In genomic region chr16:2468142-2468724, GRCh38 we compare ENCODE assay signal across 6 cellular contexts. TPM values are rescaled to one million over a fixed set of nuclear protein-coding genes. Genes with fewer than 3 reads are reported as not detected.
DNase-seq lines count a peak whose midpoint lies in the region; ATAC-seq, FAIRE-seq and TF ChIP-seq lines count a peak whose summit lies in the region.

No MANE protein-coding gene starts in this region.

- H3K27me3 ChIP-seq in astrocyte (ENCODE audit: insufficient read depth, low read length), result no peaks in the 10 kb centered on the region

- no peak for TF ChIP-seq CTCF in astrocyte (IDR thresholded peaks at IDR 0.05; ENCODE audit: insufficient read depth, low read depth, low read length)

- H3K36me3 ChIP-seq in astrocyte (ENCODE audit: insufficient read depth, low read length), result no peaks in the 10 kb centered on the region

- peaks cover 20% of the 10 kb centered on the region for H3K4me1 ChIP-seq in astrocyte (ENCODE audit: insufficient read depth, low read length)

- H3K4me3 Mint-ChIP-seq in activated T-cell treated with anti-CD3 and anti-CD28 coated beads, Interleukin-2, amount 50 U/mL, for 4 hours, result no peak overlapping the region
- H3K4me3 Mint-ChIP-seq in astrocyte (ENCODE audit: unreplicated experiment) (no peak overlapping the region), naive B cell (peak overlapping the region; percentile 44 to 86 (median 77))

- no peak for FAIRE-seq in astrocyte (lab: Jason Lieb, UNC)

- H3K79me2 ChIP-seq in astrocyte (ENCODE audit: insufficient read depth, low read length), result no peaks in the 10 kb centered on the region

- H3K27ac ChIP-seq in astrocyte (ENCODE audit: low read depth, low read length), result no peak overlapping the region

- H3K27ac Mint-ChIP-seq in astrocyte (ENCODE audit: unreplicated experiment), result peak overlapping the region; percentile 47
- H3K27ac Mint-ChIP-seq in naive B cell, result peak overlapping the region in 1 of 6 donors; percentile 41

- peak overlapping the region; percentile 61 for H3K9ac ChIP-seq in astrocyte (ENCODE audit: low read length)

- H3K9me3 Mint-ChIP-seq in activated T-cell treated with anti-CD3 and anti-CD28 coated beads, Interleukin-2, amount 50 U/mL, for 4 hours, result no peaks in the 10 kb centered on the region
- no peaks in the 10 kb centered on the region for H3K9me3 Mint-ChIP-seq in astrocyte (ENCODE audit: unreplicated experiment)
- H3K9me3 Mint-ChIP-seq in naive B cell, result no peaks in the 10 kb centered on the region

- peaks cover 16% of the 10 kb centered on the region for H4K20me1 ChIP-seq in astrocyte (ENCODE audit: insufficient read depth, low read length)

- peak overlapping the region; percentile 54 for H3K4me3 ChIP-seq in astrocyte (ENCODE audit: insufficient read depth, low read depth, low read length)

- H3K36me3 Mint-ChIP-seq in activated T-cell treated with anti-CD3 and anti-CD28 coated beads, Interleukin-2, amount 50 U/mL, for 4 hours (ENCODE audit: insufficient read depth), result no peaks in the 10 kb centered on the region
- H3K36me3 Mint-ChIP-seq in astrocyte (ENCODE audit: low read depth, unreplicated experiment), result no peaks in the 10 kb centered on the region
- H3K36me3 Mint-ChIP-seq in naive B cell, result no peaks in the 10 kb centered on the region

- peaks cover 34% of the 10 kb centered on the region for H3K27me3 Mint-ChIP-seq in activated T-cell treated with anti-CD3 and anti-CD28 coated beads, Interleukin-2, amount 50 U/mL, for 4 hours (ENCODE audit: low read depth)
- H3K27me3 Mint-ChIP-seq in astrocyte (ENCODE audit: low read depth, unreplicated experiment) (peaks cover 12% of the 10 kb centered on the region), naive B cell (peaks cover 6 to 27% (median 25%) of the 10 kb centered on the region in 3 donors)

- ATAC-seq in activated T-cell treated with anti-CD3 and anti-CD28 coated beads, Interleukin-2, amount 50 U/mL, for 4 hours, result peak; percentile 38 to 44
- peak; percentile 50 to 57 for ATAC-seq in naive B cell (ENCODE audit: low read depth in 2 of 2)
- ATAC-seq in GM21515 (IDR thresholded peaks at IDR 0.05; ENCODE audit: unreplicated experiment), result no peak

- peaks cover 7% of the 10 kb centered on the region for H3K4me1 Mint-ChIP-seq in activated T-cell treated with anti-CD3 and anti-CD28 coated beads, Interleukin-2, amount 50 U/mL, for 4 hours (ENCODE audit: low read depth)
- peaks cover 6% of the 10 kb centered on the region for H3K4me1 Mint-ChIP-seq in astrocyte (ENCODE audit: low read depth, unreplicated experiment)
- peaks cover 23 to 35% (median 23%) of the 10 kb centered on the region in 3 donors for H3K4me1 Mint-ChIP-seq in naive B cell

- H3K4me2 ChIP-seq in astrocyte (ENCODE audit: low read length), result peak overlapping the region; percentile 89

- no peaks in the 10 kb centered on the region for H3K9me3 ChIP-seq in astrocyte (ENCODE audit: insufficient read depth, low read depth, low read length)

- H2AFZ ChIP-seq in astrocyte (ENCODE audit: low read depth, low read length), result peak overlapping the region; percentile 54

- no peak for DNase-seq in activated T-cell treated with anti-CD3 and anti-CD28 coated beads, Interleukin-2, amount 50 U/mL, for 4 hours
- DNase-seq in activated T-cell treated with anti-CD3 and anti-CD28 coated beads for 4 hours (no peak), astrocyte (ENCODE audit: low read depth) (no peak), naive B cell (no peak), HK-2 (ENCODE audit: unreplicated experiment) (no peak)

RNA-seq across cellular contexts. Expression of gene NTN3, which starts 2.9 kb away (rescaled TPM):
- not detected for total RNA-seq in activated T-cell treated with anti-CD3 and anti-CD28 coated beads, Interleukin-2, amount 50 U/mL, for 4 hours
- total RNA-seq in astrocyte, result 1.1 and 1.3 TPM in 2 replicates
- polyA plus RNA-seq in naive B cell (ENCODE audit: low read depth in 6 of 6), result not detected

RNA-seq across cellular contexts. Expression of gene TBC1D24, which starts 6.7 kb away (rescaled TPM):
- 10 to 100 TPM; 25.0 to 27.2 (median 26.3) TPM for total RNA-seq in activated T-cell treated with anti-CD3 and anti-CD28 coated beads, Interleukin-2, amount 50 U/mL, for 4 hours
- 12.8 and 13.4 TPM in 2 replicates for total RNA-seq in astrocyte
- polyA plus RNA-seq in naive B cell (ENCODE audit: low read depth in 6 of 6), result 1 to 10 TPM in 4 of 6 donors, under 1 TPM in 2; 0.22 to 3.3 (median 2.5) TPM

RNA-seq across cellular contexts. Expression of gene TEDC2, which starts 8.3 kb away (rescaled TPM):
- total RNA-seq in activated T-cell treated with anti-CD3 and anti-CD28 coated beads, Interleukin-2, amount 50 U/mL, for 4 hours, result 10 to 100 TPM; 26.0 to 37.5 (median 32.7) TPM
- 5.8 and 6.0 TPM in 2 replicates for total RNA-seq in astrocyte
- 1 to 10 TPM in 1 of 6 donors, under 1 TPM in 3, not detected in 2; 0.16 to 1.7 (median 0.58) TPM for polyA plus RNA-seq in naive B cell (ENCODE audit: low read depth in 6 of 6)

RNA-seq across cellular contexts. Expression of gene CCNF, which starts 39.0 kb away (rescaled TPM):
- total RNA-seq in activated T-cell treated with anti-CD3 and anti-CD28 coated beads, Interleukin-2, amount 50 U/mL, for 4 hours, result 1 to 10 TPM; 6.7 to 7.5 (median 7.4) TPM
- total RNA-seq in astrocyte, result 5.5 and 6.4 TPM in 2 replicates
- polyA plus RNA-seq in naive B cell (ENCODE audit: low read depth in 6 of 6), result 1 to 10 TPM in 5 of 6 donors, not detected in 1; 1.8 to 5.0 (median 2.8) TPM

RNA-seq across cellular contexts. Expression of gene ATP6V0C, which starts 45.5 kb away (rescaled TPM):
- 100 to 1,000 TPM; 184 to 198 (median 188) TPM for total RNA-seq in activated T-cell treated with anti-CD3 and anti-CD28 coated beads, Interleukin-2, amount 50 U/mL, for 4 hours
- total RNA-seq in astrocyte, result 311 TPM in 2 replicates
- polyA plus RNA-seq in naive B cell (ENCODE audit: low read depth in 6 of 6), result 100 to 1,000 TPM in 3 of 6 donors, 10 to 100 TPM in 3; 75.4 to 114 (median 98.1) TPM

Comparison
In these comparisons a context has a peak if more than half of its experiments do, and no peak if none do; other contexts are left out.
1. H3K4me3 Mint-ChIP-seq: peak in naive B cell (8 of 8); none in activated T-cell treated with anti-CD3 and anti-CD28 coated beads, Interleukin-2, amount 50 U/mL, for 4 hours (single experiment) and astrocyte (single experiment).